ENCODE assay signal across 1 cellular context in the genomic region with DNA sequence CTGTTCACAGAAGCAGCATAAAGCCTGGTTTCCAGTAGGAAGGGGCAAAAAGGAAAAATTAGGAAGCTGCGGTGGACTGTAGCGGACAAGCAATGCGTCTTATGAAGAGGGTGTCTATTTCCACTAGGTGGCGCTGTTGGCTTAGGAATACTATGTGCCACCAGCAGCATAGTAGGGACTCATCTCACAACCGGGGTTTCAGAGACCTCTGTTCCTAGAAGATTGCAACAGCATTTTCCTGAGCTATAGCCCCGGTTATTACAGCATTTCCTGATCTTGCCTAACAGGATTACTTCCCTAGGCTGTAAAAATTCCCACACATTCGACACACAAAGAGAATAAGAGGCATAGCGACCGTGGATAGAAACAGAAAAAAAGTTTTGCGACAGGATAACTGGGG.
A peak's percentile ranks its signal among the peaks of the same experiment; 100 is the strongest.
TF ChIP-seq lines count a peak whose summit lies in the region.

No MANE protein-coding gene starts in this region.

TF ChIP-seq in H1, 55 proteins besides CTCF, POLR2A, EP300 and RAD21:
- TF ChIP-seq, protein P1, sequence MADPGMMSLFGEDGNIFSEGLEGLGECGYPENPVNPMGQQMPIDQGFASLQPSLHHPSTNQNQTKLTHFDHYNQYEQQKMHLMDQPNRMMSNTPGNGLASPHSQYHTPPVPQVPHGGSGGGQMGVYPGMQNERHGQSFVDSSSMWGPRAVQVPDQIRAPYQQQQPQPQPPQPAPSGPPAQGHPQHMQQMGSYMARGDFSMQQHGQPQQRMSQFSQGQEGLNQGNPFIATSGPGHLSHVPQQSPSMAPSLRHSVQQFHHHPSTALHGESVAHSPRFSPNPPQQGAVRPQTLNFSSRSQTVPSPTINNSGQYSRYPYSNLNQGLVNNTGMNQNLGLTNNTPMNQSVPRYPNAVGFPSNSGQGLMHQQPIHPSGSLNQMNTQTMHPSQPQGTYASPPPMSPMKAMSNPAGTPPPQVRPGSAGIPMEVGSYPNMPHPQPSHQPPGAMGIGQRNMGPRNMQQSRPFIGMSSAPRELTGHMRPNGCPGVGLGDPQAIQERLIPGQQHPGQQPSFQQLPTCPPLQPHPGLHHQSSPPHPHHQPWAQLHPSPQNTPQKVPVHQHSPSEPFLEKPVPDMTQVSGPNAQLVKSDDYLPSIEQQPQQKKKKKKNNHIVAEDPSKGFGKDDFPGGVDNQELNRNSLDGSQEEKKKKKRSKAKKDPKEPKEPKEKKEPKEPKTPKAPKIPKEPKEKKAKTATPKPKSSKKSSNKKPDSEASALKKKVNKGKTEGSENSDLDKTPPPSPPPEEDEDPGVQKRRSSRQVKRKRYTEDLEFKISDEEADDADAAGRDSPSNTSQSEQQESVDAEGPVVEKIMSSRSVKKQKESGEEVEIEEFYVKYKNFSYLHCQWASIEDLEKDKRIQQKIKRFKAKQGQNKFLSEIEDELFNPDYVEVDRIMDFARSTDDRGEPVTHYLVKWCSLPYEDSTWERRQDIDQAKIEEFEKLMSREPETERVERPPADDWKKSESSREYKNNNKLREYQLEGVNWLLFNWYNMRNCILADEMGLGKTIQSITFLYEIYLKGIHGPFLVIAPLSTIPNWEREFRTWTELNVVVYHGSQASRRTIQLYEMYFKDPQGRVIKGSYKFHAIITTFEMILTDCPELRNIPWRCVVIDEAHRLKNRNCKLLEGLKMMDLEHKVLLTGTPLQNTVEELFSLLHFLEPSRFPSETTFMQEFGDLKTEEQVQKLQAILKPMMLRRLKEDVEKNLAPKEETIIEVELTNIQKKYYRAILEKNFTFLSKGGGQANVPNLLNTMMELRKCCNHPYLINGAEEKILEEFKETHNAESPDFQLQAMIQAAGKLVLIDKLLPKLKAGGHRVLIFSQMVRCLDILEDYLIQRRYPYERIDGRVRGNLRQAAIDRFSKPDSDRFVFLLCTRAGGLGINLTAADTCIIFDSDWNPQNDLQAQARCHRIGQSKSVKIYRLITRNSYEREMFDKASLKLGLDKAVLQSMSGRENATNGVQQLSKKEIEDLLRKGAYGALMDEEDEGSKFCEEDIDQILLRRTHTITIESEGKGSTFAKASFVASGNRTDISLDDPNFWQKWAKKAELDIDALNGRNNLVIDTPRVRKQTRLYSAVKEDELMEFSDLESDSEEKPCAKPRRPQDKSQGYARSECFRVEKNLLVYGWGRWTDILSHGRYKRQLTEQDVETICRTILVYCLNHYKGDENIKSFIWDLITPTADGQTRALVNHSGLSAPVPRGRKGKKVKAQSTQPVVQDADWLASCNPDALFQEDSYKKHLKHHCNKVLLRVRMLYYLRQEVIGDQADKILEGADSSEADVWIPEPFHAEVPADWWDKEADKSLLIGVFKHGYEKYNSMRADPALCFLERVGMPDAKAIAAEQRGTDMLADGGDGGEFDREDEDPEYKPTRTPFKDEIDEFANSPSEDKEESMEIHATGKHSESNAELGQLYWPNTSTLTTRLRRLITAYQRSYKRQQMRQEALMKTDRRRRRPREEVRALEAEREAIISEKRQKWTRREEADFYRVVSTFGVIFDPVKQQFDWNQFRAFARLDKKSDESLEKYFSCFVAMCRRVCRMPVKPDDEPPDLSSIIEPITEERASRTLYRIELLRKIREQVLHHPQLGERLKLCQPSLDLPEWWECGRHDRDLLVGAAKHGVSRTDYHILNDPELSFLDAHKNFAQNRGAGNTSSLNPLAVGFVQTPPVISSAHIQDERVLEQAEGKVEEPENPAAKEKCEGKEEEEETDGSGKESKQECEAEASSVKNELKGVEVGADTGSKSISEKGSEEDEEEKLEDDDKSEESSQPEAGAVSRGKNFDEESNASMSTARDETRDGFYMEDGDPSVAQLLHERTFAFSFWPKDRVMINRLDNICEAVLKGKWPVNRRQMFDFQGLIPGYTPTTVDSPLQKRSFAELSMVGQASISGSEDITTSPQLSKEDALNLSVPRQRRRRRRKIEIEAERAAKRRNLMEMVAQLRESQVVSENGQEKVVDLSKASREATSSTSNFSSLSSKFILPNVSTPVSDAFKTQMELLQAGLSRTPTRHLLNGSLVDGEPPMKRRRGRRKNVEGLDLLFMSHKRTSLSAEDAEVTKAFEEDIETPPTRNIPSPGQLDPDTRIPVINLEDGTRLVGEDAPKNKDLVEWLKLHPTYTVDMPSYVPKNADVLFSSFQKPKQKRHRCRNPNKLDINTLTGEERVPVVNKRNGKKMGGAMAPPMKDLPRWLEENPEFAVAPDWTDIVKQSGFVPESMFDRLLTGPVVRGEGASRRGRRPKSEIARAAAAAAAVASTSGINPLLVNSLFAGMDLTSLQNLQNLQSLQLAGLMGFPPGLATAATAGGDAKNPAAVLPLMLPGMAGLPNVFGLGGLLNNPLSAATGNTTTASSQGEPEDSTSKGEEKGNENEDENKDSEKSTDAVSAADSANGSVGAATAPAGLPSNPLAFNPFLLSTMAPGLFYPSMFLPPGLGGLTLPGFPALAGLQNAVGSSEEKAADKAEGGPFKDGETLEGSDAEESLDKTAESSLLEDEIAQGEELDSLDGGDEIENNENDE (IDR thresholded peaks at IDR 0.05; ENCODE audit: insufficient replicate concordance, low read length): no peak
- peak; percentile 79 for TF ChIP-seq CEBPB (IDR thresholded peaks at IDR 0.05; ENCODE audit: low read depth, low read length)
- TF ChIP-seq SP4 (IDR thresholded peaks at IDR 0.05; ENCODE audit: low read length): peak; percentile 16; the same call in 1 of the 2 replicates
